16 cellular contexts compared by ENCODE assay signal in the genomic region with DNA sequence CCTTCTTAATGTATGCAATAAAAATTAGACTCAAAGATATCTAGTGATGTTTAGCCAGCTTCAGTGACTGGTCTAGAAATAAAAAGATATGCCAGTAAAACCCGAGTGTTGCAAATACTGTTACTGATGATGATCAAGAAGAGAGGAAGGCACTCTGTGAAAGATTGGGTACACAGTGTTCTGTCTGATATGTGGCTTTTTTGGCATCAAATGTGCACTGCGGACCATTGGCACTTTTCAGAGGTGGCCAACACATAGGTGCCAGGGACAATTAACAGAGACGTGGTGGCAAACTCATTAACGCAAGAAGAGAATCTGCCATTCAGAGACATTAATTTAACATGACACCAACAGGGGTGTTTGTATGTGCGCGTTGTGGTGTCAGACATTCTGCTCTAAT.
"Had no signal": no experiment of that assay in that cellular context is flagged by ENCODE, and none has a peak within 500 bp of the region (broad histone marks: within the 10 kb centered on the region; RNA-seq: fewer than 3 reads in every experiment).

No MANE protein-coding gene starts in this region.

- H3K36me3 ChIP-seq: SJCRH30 had no signal

- H3K9me3 ChIP-seq: SJCRH30 had no signal

- H3K4me1 ChIP-seq: SJCRH30 had no signal

- ATAC-seq: SK-N-SH treated with all-trans-retinoic acid at 6 μM for 48 hours had no signal

- DNase-seq: KBM-7, MV-4-11, NCI-H1048, NCI-H1105, NCI-H1436 treated with DMSO at 0.1 percent for 48 hours, NCI-H1694, NCI-H187 treated with DMSO at 0.1 percent for 48 hours, NCI-H2029 treated with DMSO at 0.1 percent for 48 hours, NCI-H2171 treated with DMSO at 0.1 percent for 48 hours, NCI-H446 treated with DMSO at 0.1 percent for 48 hours, NCI-H526, NCI-H82, RPMI8226, SHP77 treated with DMSO at 0.1 percent for 48 hours, SJCRH30 had no signal

- H3K27me3 ChIP-seq: SJCRH30 had no signal

- H3K27ac ChIP-seq: SJCRH30 had no signal

- H3K4me3 ChIP-seq: SJCRH30 had no signal
